Comparison of ENCODE assay signal across 14 cellular contexts in the genomic region with DNA sequence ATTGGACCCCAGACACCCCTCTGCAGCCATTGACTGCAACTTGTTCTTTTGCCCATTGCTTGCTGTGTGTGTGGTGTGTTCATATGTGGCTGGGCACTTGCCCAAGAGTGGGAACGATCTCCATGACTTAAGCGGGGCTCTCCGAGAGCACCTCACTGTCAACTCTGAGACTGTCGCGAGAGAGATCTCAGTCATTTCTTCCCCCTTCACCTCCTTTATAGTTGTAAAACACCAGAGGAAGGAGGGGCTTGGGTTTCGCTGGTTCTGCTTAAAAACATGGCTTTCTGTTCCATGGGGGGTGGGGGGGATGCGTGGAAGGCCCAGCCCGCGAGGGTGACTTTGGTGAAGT. TPM values are rescaled to one million over a fixed set of nuclear protein-coding genes. Genes with fewer than 3 reads are reported as not detected.
DNase-seq lines count a peak whose midpoint lies in the region; ATAC-seq lines count a peak whose summit lies in the region.
"Had no signal": no experiment of that assay in that cellular context is flagged by ENCODE, and none has a peak within 500 bp of the region (broad histone marks: within the 10 kb centered on the region; RNA-seq: fewer than 3 reads in every experiment).

No MANE protein-coding gene starts in this region.

- CTCF ChIA-PET in activated CD8-positive, alpha-beta memory T cell treated with anti-CD3 and anti-CD28 coated beads, Interleukin-2, amount 10 ng/mL, durations not matched to agents 7 days and 5 days (lab: Charles Lee), result interaction anchor here (0.9 to 5.8 kb wide), 6 partner anchors 12 to 67 kb away, joined by 3 to 46 read pairs (median 12); a partner anchor contains a TSS

- H3K9ac ChIP-seq in NT2/D1 (ENCODE audit: insufficient read length, low read depth) (peak overlapping the region; percentile 62), skeletal muscle satellite cell (ENCODE audit: low read depth, low read length) (no peak overlapping the region)

- peak overlapping the region; percentile 52 for H3K27ac Mint-ChIP-seq in activated CD8-positive, alpha-beta memory T cell treated with anti-CD3 and anti-CD28 coated beads, Interleukin-2, amount 10 ng/mL, durations not matched to agents 7 days and 5 days
- peak overlapping the region; percentile 49 to 74 for H3K27ac Mint-ChIP-seq in effector memory CD8-positive, alpha-beta T cell

- peak; percentile 48 for DNase-seq in activated CD8-positive, alpha-beta memory T cell treated with anti-CD3 and anti-CD28 coated beads, Interleukin-2, amount 10 ng/mL, durations not matched to agents 7 days and 5 days
- no peak for DNase-seq in activated CD8-positive, alpha-beta memory T cell treated with anti-CD3 and anti-CD28 coated beads, Interleukin-2, amount 50 U/mL, for 48 hours
- DNase-seq in NT2/D1 (ENCODE audit: low read depth, low spot score) (no peak), ACHN (no peak)
- no peak for DNase-seq in effector memory CD8-positive, alpha-beta T cell
- DNase-seq: DMS79 had no signal

- H3K27me3 ChIP-seq in NT2/D1 (ENCODE audit: insufficient read depth, insufficient read length) (peaks cover 45% of the 10 kb centered on the region), skeletal muscle satellite cell (ENCODE audit: control insufficient read depth, insufficient read depth, low read length) (peaks cover 78% of the 10 kb centered on the region)

- no peak for ATAC-seq in activated CD8-positive, alpha-beta memory T cell treated with anti-CD3 and anti-CD28 coated beads, Interleukin-2, amount 10 ng/mL, durations not matched to agents 7 days and 5 days
- no peak for ATAC-seq in effector memory CD8-positive, alpha-beta T cell (replicated peaks)
- no peak for ATAC-seq in GM19455 (IDR thresholded peaks at IDR 0.05; ENCODE audit: unreplicated experiment)
- ATAC-seq in GM19395 (IDR thresholded peaks at IDR 0.05; ENCODE audit: unreplicated experiment), result no peak

- no peaks in the 10 kb centered on the region for H3K9me3 Mint-ChIP-seq in activated CD8-positive, alpha-beta memory T cell treated with anti-CD3 and anti-CD28 coated beads, Interleukin-2, amount 10 ng/mL, durations not matched to agents 7 days and 5 days (ENCODE audit: low read depth)
- no peaks in the 10 kb centered on the region for H3K9me3 Mint-ChIP-seq in effector memory CD8-positive, alpha-beta T cell

- peaks cover 23% of the 10 kb centered on the region for H3K4me1 ChIP-seq in NT2/D1 (ENCODE audit: insufficient read depth, insufficient read length)
- peaks cover 3% of the 10 kb centered on the region for H3K4me1 ChIP-seq in skeletal muscle satellite cell (ENCODE audit: control insufficient read depth, insufficient read depth, low read length)

- peak overlapping the region; percentile 54 for H3K4me3 Mint-ChIP-seq in activated CD8-positive, alpha-beta memory T cell treated with anti-CD3 and anti-CD28 coated beads, Interleukin-2, amount 10 ng/mL, durations not matched to agents 7 days and 5 days
- peak overlapping the region; percentile 84 to 88 for H3K4me3 Mint-ChIP-seq in effector memory CD8-positive, alpha-beta T cell

- H3K4me1 Mint-ChIP-seq in activated CD8-positive, alpha-beta memory T cell treated with anti-CD3 and anti-CD28 coated beads, Interleukin-2, amount 10 ng/mL, durations not matched to agents 7 days and 5 days, result peaks cover 66% of the 10 kb centered on the region
- peaks cover 51 to 59% of the 10 kb centered on the region in 2 donors for H3K4me1 Mint-ChIP-seq in effector memory CD8-positive, alpha-beta T cell (ENCODE audit: low read depth in 2 of 2)

- peaks cover 35% of the 10 kb centered on the region for H3K36me3 Mint-ChIP-seq in activated CD8-positive, alpha-beta memory T cell treated with anti-CD3 and anti-CD28 coated beads, Interleukin-2, amount 10 ng/mL, durations not matched to agents 7 days and 5 days
- H3K36me3 Mint-ChIP-seq in effector memory CD8-positive, alpha-beta T cell (ENCODE audit: insufficient read depth), result peaks cover 58% of the 10 kb centered on the region

- H3K4me2 ChIP-seq in skeletal muscle satellite cell (ENCODE audit: low read length), result peak overlapping the region; percentile 44

- H3K4me3 ChIP-seq in NT2/D1 (ENCODE audit: insufficient read length, low read depth) (no peak overlapping the region), skeletal muscle satellite cell (ENCODE audit: low read length) (no peak overlapping the region)
- H3K4me3 ChIP-seq: uterus had no signal

- H3K36me3 ChIP-seq in NT2/D1 (ENCODE audit: insufficient read depth, insufficient read length, low read length), result peaks cover 23% of the 10 kb centered on the region
- H3K36me3 ChIP-seq in skeletal muscle satellite cell (ENCODE audit: insufficient read depth, low read length), result no peaks in the 10 kb centered on the region
- H3K36me3 ChIP-seq: colonic mucosa, uterus had no signal

- no peaks in the 10 kb centered on the region for H3K27me3 Mint-ChIP-seq in activated CD8-positive, alpha-beta memory T cell treated with anti-CD3 and anti-CD28 coated beads, Interleukin-2, amount 10 ng/mL, durations not matched to agents 7 days and 5 days
- no peaks in the 10 kb centered on the region for H3K27me3 Mint-ChIP-seq in effector memory CD8-positive, alpha-beta T cell

- in situ Hi-C loops in ACHN (cut with HindIII; ENCODE audit: low pct_ligation_motif_present, low pct_unique_long_range_greater_than_20kb, low sequenced_read_pairs), result no loop called here

- H3K9me3 ChIP-seq in NT2/D1 (ENCODE audit: insufficient read depth, low read length), result no peaks in the 10 kb centered on the region
- H3K9me3 ChIP-seq in skeletal muscle satellite cell (replicated peaks; ENCODE audit: low read length), result no peaks in the 10 kb centered on the region
- H3K9me3 ChIP-seq: colonic mucosa, uterus had no signal

RNA-seq across cellular contexts. Expression of a gene that starts 7.4 kb away (rescaled TPM):
- total RNA-seq in activated CD8-positive, alpha-beta memory T cell treated with anti-CD3 and anti-CD28 coated beads, Interleukin-2, amount 10 ng/mL, durations not matched to agents 7 days and 5 days, result not detected
- 0.22 and 0.51 TPM in 2 replicates for total RNA-seq in skeletal muscle satellite cell (2012; rRNA removed)
- total RNA-seq: colonic mucosa, HT1080, NCI-H460 had no signal

RNA-seq across cellular contexts. Expression of a gene that starts 12.6 kb away (rescaled TPM):
- 100 to 1,000 TPM; 116 to 121 TPM for total RNA-seq in activated CD8-positive, alpha-beta memory T cell treated with anti-CD3 and anti-CD28 coated beads, Interleukin-2, amount 10 ng/mL, durations not matched to agents 7 days and 5 days
- total RNA-seq in skeletal muscle satellite cell (2012; rRNA removed), result 0.22 and 2.8 TPM in 2 replicates
- total RNA-seq: NCI-H460 had no signal

RNA-seq across cellular contexts. Expression of a gene that starts 12.8 kb away (rescaled TPM):
- 10 to 100 TPM; 39.8 to 45.3 TPM for total RNA-seq in activated CD8-positive, alpha-beta memory T cell treated with anti-CD3 and anti-CD28 coated beads, Interleukin-2, amount 10 ng/mL, durations not matched to agents 7 days and 5 days
- total RNA-seq in skeletal muscle satellite cell (2012; rRNA removed), result not detected in 2 replicates
- total RNA-seq: fibroblast of villous mesenchyme, NCI-H460 had no signal
